17 cellular contexts compared by ENCODE assay signal in the genomic region with DNA sequence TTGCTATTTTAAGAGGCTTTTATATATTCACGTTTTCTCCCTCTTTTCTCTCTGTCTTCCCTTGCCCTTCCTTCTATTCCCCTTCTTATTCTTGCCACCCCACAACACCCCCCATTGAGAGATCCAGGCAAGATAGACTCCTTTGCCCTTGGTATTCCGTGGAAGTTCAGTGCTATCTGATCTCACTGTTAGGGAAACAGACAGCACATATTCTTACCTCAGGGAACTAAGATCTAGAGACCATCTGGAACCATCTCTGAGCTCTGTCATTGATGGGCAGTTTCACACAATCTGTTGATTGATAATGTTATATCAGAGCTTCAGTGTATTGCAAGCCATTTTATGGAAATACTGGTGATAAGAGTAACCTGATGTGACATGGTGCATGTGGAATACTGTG.
"Had no signal": no experiment of that assay in that cellular context is flagged by ENCODE, and none has a peak within 500 bp of the region (broad histone marks: within the 10 kb centered on the region; RNA-seq: fewer than 3 reads in every experiment).

No MANE protein-coding gene starts in this region.

- H3K9me3 ChIP-seq: ascending aorta, breast epithelium, sigmoid colon, thoracic aorta had no signal

- H3K36me3 ChIP-seq: ascending aorta, breast epithelium, sigmoid colon had no signal

- H3K4me3 Mint-ChIP-seq: natural killer cell treated with Interleukin-12 subunit alpha and Interleukin-12 subunit beta and Interleukin-15 and Interleukin-18, amount 100 ng/mL, for 72 hours; stimulated activated naive B cell treated with anti-CD40 and anti-IgM and Interleukin-4, amounts not matched to agents 10 μg/mL and 1 μg/mL and 100 μg/mL, for 72 hours; T-cell had no signal

- H3K36me3 Mint-ChIP-seq: natural killer cell treated with Interleukin-12 subunit alpha and Interleukin-12 subunit beta and Interleukin-15 and Interleukin-18, amount 100 ng/mL, for 72 hours had no signal

- H3K9me3 Mint-ChIP-seq: natural killer cell treated with Interleukin-12 subunit alpha and Interleukin-12 subunit beta and Interleukin-15 and Interleukin-18, amount 100 ng/mL, for 72 hours; T-cell had no signal

- H3K27ac Mint-ChIP-seq: T-cell had no signal

- ATAC-seq: natural killer cell treated with Interleukin-12 subunit alpha and Interleukin-12 subunit beta and Interleukin-15 and Interleukin-18, amount 100 ng/mL, for 72 hours; stimulated activated naive B cell treated with anti-CD40 and anti-IgM and Interleukin-4, amounts not matched to agents 10 μg/mL and 1 μg/mL and 100 μg/mL, for 72 hours; T-cell had no signal

- H3K27ac ChIP-seq: ascending aorta, breast epithelium, sigmoid colon, thoracic aorta had no signal

- H3K27me3 ChIP-seq: ascending aorta, breast epithelium, sigmoid colon had no signal

- DNase-seq: activated CD4-positive, alpha-beta T cell treated with anti-CD3 and anti-CD28 coated beads for 48 hours; activated CD4-positive, CD25-positive, alpha-beta regulatory T cell; activated CD8-positive, alpha-beta memory T cell treated with anti-CD3 and anti-CD28 coated beads, Interleukin-2, amount 50 U/mL, for 48 hours; activated effector memory CD4-positive, alpha-beta T cell treated with Interleukin-2 at 50 U/mL for 16 hours; activated naive CD4-positive, alpha-beta T cell treated with anti-CD3 and anti-CD28 coated beads, Interleukin-2, amount 50 U/mL, for 16 hours; activated T-cell treated with anti-CD3 and anti-CD28 coated beads, Interleukin-2, amount 50 U/mL, for 48 hours; cortex of kidney; head of caudate nucleus; sigmoid colon; stimulated activated CD4-positive, alpha-beta T cell treated with anti-CD3 and anti-CD28 coated beads, Interleukin-4, amount 100 ng/mL, for 24 hours; stimulated activated naive B cell treated with anti-CD40 and anti-IgM and Interleukin-4, amounts not matched to agents 10 μg/mL and 1 μg/mL and 100 μg/mL, for 72 hours; T-cell; T-helper 9 cell had no signal

- H3K27me3 Mint-ChIP-seq: natural killer cell treated with Interleukin-12 subunit alpha and Interleukin-12 subunit beta and Interleukin-15 and Interleukin-18, amount 100 ng/mL, for 72 hours; stimulated activated naive B cell treated with anti-CD40 and anti-IgM and Interleukin-4, amounts not matched to agents 10 μg/mL and 1 μg/mL and 100 μg/mL, for 72 hours; T-cell had no signal

- H3K4me1 ChIP-seq: ascending aorta, breast epithelium had no signal

- H3K4me3 ChIP-seq: ascending aorta, breast epithelium, sigmoid colon, thoracic aorta had no signal
